Comparison of ENCODE assay signal across 1 cellular context in the genomic region with DNA sequence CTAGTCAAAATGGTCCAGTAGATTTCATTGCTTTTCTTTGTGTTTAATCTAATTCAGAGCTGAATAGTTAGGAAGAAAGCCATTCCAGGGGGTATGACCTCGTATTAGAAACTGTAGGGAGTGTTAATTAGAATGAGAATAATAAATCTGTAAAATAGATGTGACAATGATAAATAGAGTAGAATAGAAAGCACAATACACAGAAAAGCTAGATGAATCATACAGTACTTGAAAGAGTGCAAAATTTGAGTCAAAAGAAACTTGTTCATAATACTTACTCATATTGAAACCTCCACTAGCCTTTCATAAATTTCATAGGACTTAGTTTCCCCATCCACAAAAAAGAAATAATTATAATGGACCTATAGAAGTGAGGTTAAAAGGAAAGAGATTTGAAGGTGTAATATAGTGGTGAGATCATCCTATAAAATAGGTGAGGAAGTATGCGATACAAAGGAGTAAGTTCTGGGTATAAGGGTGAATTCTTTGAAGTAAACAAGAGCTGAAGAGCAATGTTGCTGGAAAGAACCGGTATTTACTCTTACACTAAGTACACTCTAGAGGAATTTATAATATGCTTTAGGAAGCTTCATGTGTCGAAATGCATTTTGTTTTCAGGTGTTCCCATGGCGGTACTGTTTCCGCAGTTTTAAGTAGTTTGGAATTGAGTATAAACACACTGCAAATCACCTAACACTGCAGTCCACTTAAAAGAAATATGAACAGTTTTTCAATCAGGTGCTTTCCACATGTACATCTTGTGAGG.
TF ChIP-seq lines count a peak whose summit lies in the region.

No MANE protein-coding gene starts in this region.

TF ChIP-seq in GM12878, 131 proteins besides CTCF, POLR2A, EP300 and RAD21 (continued from another document):
- TF ChIP-seq MTA2 (IDR thresholded peaks at IDR 0.05; ENCODE audit: low read depth) (peak; percentile 57; the same call in 1 of the 2 replicates), EZH2 (IDR thresholded peaks at IDR 0.05; ENCODE audit: borderline replicate concordance, control insufficient read depth, low read depth, low read length) (no peak), HDGF (IDR thresholded peaks at IDR 0.05) (no peak), RUNX3 (IDR thresholded peaks at IDR 0.05; ENCODE audit: low read length) (no peak)
- TF ChIP-seq, protein P1, sequence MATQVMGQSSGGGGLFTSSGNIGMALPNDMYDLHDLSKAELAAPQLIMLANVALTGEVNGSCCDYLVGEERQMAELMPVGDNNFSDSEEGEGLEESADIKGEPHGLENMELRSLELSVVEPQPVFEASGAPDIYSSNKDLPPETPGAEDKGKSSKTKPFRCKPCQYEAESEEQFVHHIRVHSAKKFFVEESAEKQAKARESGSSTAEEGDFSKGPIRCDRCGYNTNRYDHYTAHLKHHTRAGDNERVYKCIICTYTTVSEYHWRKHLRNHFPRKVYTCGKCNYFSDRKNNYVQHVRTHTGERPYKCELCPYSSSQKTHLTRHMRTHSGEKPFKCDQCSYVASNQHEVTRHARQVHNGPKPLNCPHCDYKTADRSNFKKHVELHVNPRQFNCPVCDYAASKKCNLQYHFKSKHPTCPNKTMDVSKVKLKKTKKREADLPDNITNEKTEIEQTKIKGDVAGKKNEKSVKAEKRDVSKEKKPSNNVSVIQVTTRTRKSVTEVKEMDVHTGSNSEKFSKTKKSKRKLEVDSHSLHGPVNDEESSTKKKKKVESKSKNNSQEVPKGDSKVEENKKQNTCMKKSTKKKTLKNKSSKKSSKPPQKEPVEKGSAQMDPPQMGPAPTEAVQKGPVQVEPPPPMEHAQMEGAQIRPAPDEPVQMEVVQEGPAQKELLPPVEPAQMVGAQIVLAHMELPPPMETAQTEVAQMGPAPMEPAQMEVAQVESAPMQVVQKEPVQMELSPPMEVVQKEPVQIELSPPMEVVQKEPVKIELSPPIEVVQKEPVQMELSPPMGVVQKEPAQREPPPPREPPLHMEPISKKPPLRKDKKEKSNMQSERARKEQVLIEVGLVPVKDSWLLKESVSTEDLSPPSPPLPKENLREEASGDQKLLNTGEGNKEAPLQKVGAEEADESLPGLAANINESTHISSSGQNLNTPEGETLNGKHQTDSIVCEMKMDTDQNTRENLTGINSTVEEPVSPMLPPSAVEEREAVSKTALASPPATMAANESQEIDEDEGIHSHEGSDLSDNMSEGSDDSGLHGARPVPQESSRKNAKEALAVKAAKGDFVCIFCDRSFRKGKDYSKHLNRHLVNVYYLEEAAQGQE (IDR thresholded peaks at IDR 0.05; ENCODE audit: low read depth, low read length), result no peak
